In the genomic region with DNA sequence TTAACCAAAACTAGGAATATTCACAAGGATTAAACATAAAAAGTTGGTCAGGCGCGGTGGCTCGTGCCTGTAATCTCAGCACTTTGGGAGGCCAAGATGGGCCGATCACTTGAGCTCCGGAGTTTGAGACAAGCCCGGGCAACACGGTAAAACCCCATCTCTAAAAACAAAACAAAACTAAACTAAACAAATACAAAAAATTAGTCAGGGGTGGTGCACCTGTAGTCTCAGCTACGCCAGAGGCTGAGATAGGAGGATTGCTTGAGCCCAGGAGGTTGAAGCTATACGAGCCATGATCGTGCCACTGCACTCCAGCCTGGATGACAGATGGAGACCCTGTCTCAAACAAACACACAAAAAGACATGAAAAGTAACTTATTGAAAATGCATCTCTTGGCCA, we compare ENCODE assay signal across 11 cellular contexts. TPM values are rescaled to one million over a fixed set of nuclear protein-coding genes. Genes with fewer than 3 reads are reported as not detected.
"Had no signal": no experiment of that assay in that cellular context is flagged by ENCODE, and none has a peak within 500 bp of the region (broad histone marks: within the 10 kb centered on the region; RNA-seq: fewer than 3 reads in every experiment).

No MANE protein-coding gene starts in this region.

- H3K4me3 ChIP-seq: GM23248, HAP-1, K562 had no signal

- DNase-seq: GM23248, GOT3, H7, HFFc6, IMR-90, KG1 had no signal

- H3K9me3 ChIP-seq: HAP-1 had no signal

- H3K27ac Mint-ChIP-seq: HFFc6 had no signal

- H3K9me3 Mint-ChIP-seq: HFFc6 had no signal

- FAIRE-seq: HTR-8/SVneo, K562 had no signal

- H3K9ac ChIP-seq: GM23248 had no signal

- H3K36me3 ChIP-seq: HAP-1 had no signal

- H3K4me3 Mint-ChIP-seq: HFFc6 had no signal

- H3K27ac ChIP-seq: GM23248 had no signal

- H2AFZ ChIP-seq: GM23248 had no signal

RNA-seq across cellular contexts. Expression of gene PSORS1C2, which starts 3.2 kb away (rescaled TPM):
- total RNA-seq: GM23248, H4, HFFc6, HT-29, IMR-90, K562 had no signal

RNA-seq across cellular contexts. Expression of gene CDSN, which starts 15.5 kb away (rescaled TPM):
- total RNA-seq: GM23248, H4, H7, HFFc6, IMR-90, K562 had no signal

RNA-seq across cellular contexts. Expression of gene PSORS1C1, which starts 21.1 kb away (rescaled TPM):
- total RNA-seq: K562 had no signal
